ENCODE assay signal across 28 cellular contexts in the genomic region with DNA sequence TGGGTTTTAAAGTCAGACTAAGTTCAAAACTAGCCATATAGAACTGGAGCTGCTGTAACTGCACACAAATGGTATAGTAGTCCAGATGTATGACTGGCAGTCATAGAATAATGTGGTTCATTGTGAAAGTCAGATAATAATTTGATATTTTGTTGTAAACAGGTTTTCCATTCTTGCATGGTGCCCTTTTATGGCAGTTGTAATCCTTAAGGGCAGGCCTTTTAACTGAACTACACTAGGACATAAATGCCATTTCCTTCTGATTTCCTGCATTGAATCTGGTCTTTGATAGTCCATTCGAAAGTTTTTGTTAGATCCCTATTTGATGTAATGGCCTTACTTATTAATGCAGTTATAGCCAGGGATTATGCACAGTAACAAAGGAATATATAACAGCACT.
DNase-seq lines count a peak whose midpoint lies in the region; ATAC-seq, FAIRE-seq and TF ChIP-seq lines count a peak whose summit lies in the region.
"Had no signal": no experiment of that assay in that cellular context is flagged by ENCODE, and none has a peak within 500 bp of the region (broad histone marks: within the 10 kb centered on the region; RNA-seq: fewer than 3 reads in every experiment).

No MANE protein-coding gene starts in this region.

- in situ Hi-C loops in gastrocnemius medialis (cut with MboI; ENCODE audit: low sequenced_read_pairs in 4 of 4) = no loop called here

- no peak for TF ChIP-seq CTCF in endothelial cell of umbilical vein (IDR thresholded peaks at IDR 0.05; ENCODE audit: extremely low read depth in 1 of 2, insufficient read depth in 1 of 2, low read depth in 1 of 2, low read length in 2 of 2)
- no peak for TF ChIP-seq CTCF in mucosa of descending colon (IDR thresholded peaks at IDR 0.05)
- no peak for TF ChIP-seq CTCF in gastrocnemius medialis (IDR thresholded peaks at IDR 0.05 in 4 of 5, conservative IDR thresholded peaks at IDR 0.05 in 1 of 5)

- H3K4me3 ChIP-seq in endothelial cell of umbilical vein (replicated peaks in 1 of 3; ENCODE audit: insufficient read depth in 1 of 3, low read depth in 1 of 3, low read length in 3 of 3) = no peak overlapping the region
- no peak overlapping the region for H3K4me3 ChIP-seq in mucosa of descending colon
- H3K4me3 ChIP-seq in gastrocnemius medialis = no peak overlapping the region
- H3K4me3 ChIP-seq: BLaER1 treated with 17β-estradiol and CSF1 and Interleukin-3, amounts not matched to agents 10 nM and 100 nM; GM23338; HAP-1 had no signal

- no peaks in the 10 kb centered on the region for H3K79me2 ChIP-seq in endothelial cell of umbilical vein (ENCODE audit: control insufficient read depth, insufficient read depth, low read length)

- BruUV-seq in endothelial cell of umbilical vein (replicated peaks; lab: Mats Ljungman, UMichigan) = no TSS peak

- DNase-seq in DMS 273 treated with DMSO at 0.1 percent for 48 hours (lab: John Stamatoyannopoulos, UW) (peak; percentile 14), endothelial cell of umbilical vein (ENCODE audit: low read depth, low spot score) (no peak), mucosa of descending colon (no peak), gastrocnemius medialis (no peak), NCI-H1417 treated with DMSO at 0.1 percent for 48 hours (lab: John Stamatoyannopoulos, UW) (no peak), left cardiac atrium (no peak)
- no peak for DNase-seq in activated CD4-positive, alpha-beta T cell treated with anti-CD3 and anti-CD28 coated beads for 48 hours
- DNase-seq: AML-193; CD4-positive, alpha-beta T cell; DMS79 treated with DMSO at 0.1 percent for 48 hours; KBM-7; MV-4-11; NCI-H1105; NCI-H146; NCI-H1930; NCI-H2107; NCI-H446; NCI-H524 treated with DMSO at 0.1 percent for 48 hours; NCI-H82; NK-92 treated with Interleukin-12 subunit alpha and Interleukin-12 subunit beta, amount 100 ng/mL, for 24 hours; PC-3 had no signal

- no peak overlapping the region for H3K27ac ChIP-seq in endothelial cell of umbilical vein (ENCODE audit: insufficient read depth, low read depth, low read length)
- H3K27ac ChIP-seq in gastrocnemius medialis = peak overlapping the region; percentile 1 to 54 (median 31)
- H3K27ac ChIP-seq: BLaER1 treated with 17β-estradiol and CSF1 and Interleukin-3, amounts not matched to agents 10 nM and 100 nM had no signal

- H3K36me3 ChIP-seq in endothelial cell of umbilical vein (ENCODE audit: control insufficient read depth in 2 of 2, extremely low read depth in 1 of 2, insufficient read depth in 2 of 2, low read length in 2 of 2) (no peaks in the 10 kb centered on the region), mucosa of descending colon (ENCODE audit: low read depth) (no peaks in the 10 kb centered on the region), gastrocnemius medialis (no peaks in the 10 kb centered on the region)
- H3K36me3 ChIP-seq: BLaER1 treated with 17β-estradiol and CSF1 and Interleukin-3, amounts not matched to agents 10 nM and 100 nM; HAP-1 had no signal

- H3K27me3 ChIP-seq in endothelial cell of umbilical vein (ENCODE audit: control insufficient read depth in 2 of 2, insufficient read depth in 2 of 2, low read length in 2 of 2) = no peaks in the 10 kb centered on the region
- H3K27me3 ChIP-seq in gastrocnemius medialis = no peaks in the 10 kb centered on the region
- H3K27me3 ChIP-seq: BLaER1 treated with 17β-estradiol and CSF1 and Interleukin-3, amounts not matched to agents 10 nM and 100 nM had no signal

- TF ChIP-seq POLR2A in endothelial cell of umbilical vein (IDR thresholded peaks at IDR 0.05; ENCODE audit: low read depth, low read length) (no peak), gastrocnemius medialis (IDR thresholded peaks at IDR 0.05) (no peak)

- no peak overlapping the region for H3K4me2 ChIP-seq in endothelial cell of umbilical vein (ENCODE audit: insufficient read depth, low read length)
- H3K4me2 ChIP-seq: BLaER1 treated with 17β-estradiol and CSF1 and Interleukin-3, amounts not matched to agents 10 nM and 100 nM; GM23338 had no signal

- H4K20me1 ChIP-seq in endothelial cell of umbilical vein (replicated peaks; ENCODE audit: control insufficient read depth, extremely low read depth, insufficient read depth, low read length) = peaks cover 2% of the 10 kb centered on the region
- H4K20me1 ChIP-seq: BLaER1 treated with 17β-estradiol and CSF1 and Interleukin-3, amounts not matched to agents 10 nM and 100 nM had no signal

- H2AFZ ChIP-seq in endothelial cell of umbilical vein (ENCODE audit: low read depth, low read length) = no peak overlapping the region
- H2AFZ ChIP-seq: GM23338 had no signal

- intact Hi-C loops in endothelial cell of umbilical vein (cut with micrococcal nuclease) = no loop called here
- intact Hi-C loops in mucosa of descending colon (cut with DNase I, micrococcal nuclease) = loop anchor here in 1 of 2 donors (10.0 kb wide), 1 partner anchor 104 kb away; no protein-coding TSS in a partner anchor
- intact Hi-C loops in gastrocnemius medialis (cut with DNase I; ENCODE audit: low total_unique reads) = no loop called here
- intact Hi-C loops in left cardiac atrium (cut with DNase I) = no loop called here

- dilution Hi-C loops in endothelial cell of umbilical vein (cut with MboI; ENCODE audit: extremely low pct_ligation_motif_present, low sequenced_read_pairs) = no loop called here

- CTCF ChIA-PET in endothelial cell of umbilical vein (lab: Charles Lee) = interaction anchor here (0.9 kb wide), 1 partner anchor 25 kb away, joined by 4 read pairs; no protein-coding TSS in a partner anchor

- H3K9me1 ChIP-seq in endothelial cell of umbilical vein (replicated peaks; ENCODE audit: control insufficient read depth, extremely low read depth, insufficient read depth, low read length) = no peaks in the 10 kb centered on the region

- peak; percentile 28 for FAIRE-seq in endothelial cell of umbilical vein (lab: Jason Lieb, UNC)
- FAIRE-seq: A204.1, GM12892, GM18507 had no signal

- H3K9me3 ChIP-seq in endothelial cell of umbilical vein (replicated peaks; ENCODE audit: control insufficient read depth, insufficient read depth, low read length) = no peaks in the 10 kb centered on the region
- H3K9me3 ChIP-seq in mucosa of descending colon = no peaks in the 10 kb centered on the region
- H3K9me3 ChIP-seq in gastrocnemius medialis = no peaks in the 10 kb centered on the region
- H3K9me3 ChIP-seq: BLaER1 treated with 17β-estradiol and CSF1 and Interleukin-3, amounts not matched to agents 10 nM and 100 nM; HAP-1 had no signal

- POLR2A ChIA-PET in endothelial cell of umbilical vein (lab: Charles Lee) = no interaction called here

- ATAC-seq in mucosa of descending colon (peak; percentile 40), gastrocnemius medialis (no peak), left cardiac atrium (no peak), GM18498 (IDR thresholded peaks at IDR 0.05; ENCODE audit: unreplicated experiment) (no peak)
- ATAC-seq: GM23338, PC-3 had no signal

- H3K4me1 ChIP-seq in endothelial cell of umbilical vein (ENCODE audit: control insufficient read depth, extremely low read depth, insufficient read depth, low read length) (peaks cover 4% of the 10 kb centered on the region), mucosa of descending colon (ENCODE audit: low read depth) (no peaks in the 10 kb centered on the region), gastrocnemius medialis (peaks cover 80 to 93% of the 10 kb centered on the region in 2 donors)
- H3K4me1 ChIP-seq: BLaER1 treated with 17β-estradiol and CSF1 and Interleukin-3, amounts not matched to agents 10 nM and 100 nM; HAP-1 had no signal

- H3K9ac ChIP-seq in endothelial cell of umbilical vein (replicated peaks; ENCODE audit: extremely low read depth, insufficient read depth, low read length) = no peak overlapping the region
- H3K9ac ChIP-seq: BLaER1 treated with 17β-estradiol and CSF1 and Interleukin-3, amounts not matched to agents 10 nM and 100 nM had no signal

TF ChIP-seq in endothelial cell of umbilical vein, 7 proteins besides CTCF, POLR2A, EP300 and RAD21:
- TF ChIP-seq, protein P1, sequence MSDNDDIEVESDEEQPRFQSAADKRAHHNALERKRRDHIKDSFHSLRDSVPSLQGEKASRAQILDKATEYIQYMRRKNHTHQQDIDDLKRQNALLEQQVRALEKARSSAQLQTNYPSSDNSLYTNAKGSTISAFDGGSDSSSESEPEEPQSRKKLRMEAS (IDR thresholded peaks at IDR 0.05; ENCODE audit: insufficient read depth, insufficient read length) = no peak
- TF ChIP-seq MYC (IDR thresholded peaks at IDR 0.05; ENCODE audit: low read depth, low read length) (no peak), EZH2 (IDR thresholded peaks at IDR 0.05; ENCODE audit: borderline replicate concordance, low read depth, low read length, severe bottlenecking) (no peak), FOS (IDR thresholded peaks at IDR 0.05; ENCODE audit: borderline replicate concordance, insufficient read depth, low read length) (no peak), JUN (IDR thresholded peaks at IDR 0.05; ENCODE audit: borderline replicate concordance, insufficient read depth, insufficient read length, low read depth) (no peak), POLR2AphosphoS5 (IDR thresholded peaks at IDR 0.05; ENCODE audit: insufficient read depth, low read depth, low read length) (no peak), GATA2 (IDR thresholded peaks at IDR 0.05; ENCODE audit: insufficient read depth, insufficient read length, low read depth, low read length) (no peak)
